In the genomic region with DNA sequence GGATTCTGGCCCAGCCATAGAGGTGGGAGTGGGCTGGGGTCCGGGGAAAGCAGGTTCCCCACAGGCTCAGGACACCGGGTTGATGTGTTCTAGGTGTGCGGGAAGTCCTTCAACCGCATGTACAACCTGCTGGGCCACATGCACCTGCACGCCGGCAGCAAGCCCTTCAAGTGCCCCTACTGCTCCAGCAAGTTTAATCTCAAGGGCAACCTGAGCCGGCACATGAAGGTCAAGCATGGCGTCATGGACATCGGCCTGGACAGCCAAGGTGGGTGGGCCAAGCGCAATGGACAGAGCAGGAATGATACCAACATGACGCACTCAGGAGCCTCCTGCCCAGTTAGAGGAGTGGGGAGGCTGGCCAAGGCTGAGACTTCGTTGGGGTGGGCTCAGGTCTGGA, we compare ENCODE assay signal across 15 cellular contexts.
"Had no signal": no experiment of that assay in that cellular context is flagged by ENCODE, and none has a peak within 500 bp of the region (broad histone marks: within the 10 kb centered on the region; RNA-seq: fewer than 3 reads in every experiment).

No MANE protein-coding gene starts in this region.

- H3K27ac Mint-ChIP-seq: activated naive CD8-positive, alpha-beta T cell treated with anti-CD3 and anti-CD28 coated beads, Interleukin-2, amount 50 U/mL, for 24 hours had no signal

- ATAC-seq: activated naive CD8-positive, alpha-beta T cell treated with anti-CD3 and anti-CD28 coated beads, Interleukin-2, amount 50 U/mL, for 24 hours; mucosa of descending colon; naive thymus-derived CD4-positive, alpha-beta T cell had no signal

- H3K4me3 Mint-ChIP-seq: activated naive CD8-positive, alpha-beta T cell treated with anti-CD3 and anti-CD28 coated beads, Interleukin-2, amount 50 U/mL, for 24 hours; naive thymus-derived CD4-positive, alpha-beta T cell had no signal

- H3K9me3 Mint-ChIP-seq: activated naive CD8-positive, alpha-beta T cell treated with anti-CD3 and anti-CD28 coated beads, Interleukin-2, amount 50 U/mL, for 24 hours; naive thymus-derived CD4-positive, alpha-beta T cell had no signal

- H3K4me3 ChIP-seq: mucosa of descending colon, SK-N-MC, skin epidermis had no signal

- H3K27me3 Mint-ChIP-seq: activated naive CD8-positive, alpha-beta T cell treated with anti-CD3 and anti-CD28 coated beads, Interleukin-2, amount 50 U/mL, for 24 hours; naive thymus-derived CD4-positive, alpha-beta T cell had no signal

- H3K9me3 ChIP-seq: mucosa of descending colon had no signal

- DNase-seq: activated naive CD4-positive, alpha-beta T cell; activated naive CD8-positive, alpha-beta T cell treated with anti-CD3 and anti-CD28 coated beads, Interleukin-2, amount 50 U/mL, for 24 hours; activated T-cell treated with anti-CD3 and anti-CD28 coated beads for 4 hours; effector CD4-positive, alpha-beta T cell; foreskin fibroblast; glutamatergic neuron; kidney glomerular epithelial cell; mucosa of descending colon; naive thymus-derived CD4-positive, alpha-beta T cell; stimulated activated CD4-positive, alpha-beta T cell treated with anti-CD3 and anti-CD28 coated beads, Interleukin-4, amount 100 ng/mL, for 4 hours; stimulated activated CD8-positive, alpha-beta memory T cell treated with anti-CD3 and anti-CD28 coated beads, Interleukin-4, amount 100 ng/mL, for 48 hours; stimulated activated naive CD4-positive, alpha-beta T cell treated with Interleukin-2 at 50 U/mL for 16 hours; trophoblast cell had no signal
